ENCODE assay signal across 8 cellular contexts in the genomic region with DNA sequence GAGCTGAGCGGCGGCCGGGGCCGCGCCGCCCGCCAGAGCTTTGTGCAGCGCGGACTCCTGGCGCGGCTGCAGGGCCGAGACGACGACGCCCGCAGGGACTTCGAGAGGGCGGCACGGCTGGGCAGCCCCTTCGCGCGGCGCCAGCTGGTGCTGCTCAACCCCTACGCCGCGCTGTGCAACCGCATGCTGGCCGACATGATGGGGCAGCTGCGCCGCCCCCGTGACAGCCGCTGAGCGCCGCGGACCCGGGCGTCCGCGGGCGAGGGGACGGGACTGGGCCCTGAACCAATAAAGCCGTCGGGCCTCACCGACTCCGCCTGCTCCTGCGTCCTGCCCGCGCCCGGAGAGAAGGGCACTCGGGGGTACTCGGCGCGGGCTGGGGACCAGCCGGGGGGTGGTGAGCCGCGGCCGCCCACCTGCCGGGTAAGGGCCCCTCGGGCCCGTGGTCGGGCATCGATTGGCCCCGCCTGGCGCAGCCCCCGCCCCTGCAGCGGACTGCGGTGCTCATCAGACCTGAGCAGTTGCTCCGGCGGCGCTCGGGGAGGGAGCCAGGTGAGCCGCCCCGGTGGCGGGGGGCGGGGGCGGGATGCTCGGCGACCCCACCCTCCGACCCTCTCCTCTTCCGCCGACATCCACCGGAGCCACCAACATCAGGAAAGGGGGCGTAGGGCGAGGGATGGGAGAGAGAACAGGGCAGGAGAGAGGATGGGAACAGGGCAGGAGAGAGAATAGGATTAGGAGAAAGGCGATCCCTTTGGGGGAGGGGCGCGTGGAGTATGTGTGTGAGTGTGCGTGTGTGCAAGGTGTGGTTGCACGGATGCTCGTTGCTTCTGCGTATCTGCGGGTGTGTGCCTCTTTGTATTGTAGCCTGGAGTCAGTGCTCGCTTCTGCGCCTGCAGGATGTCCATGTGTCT. TPM values are rescaled to one million over a fixed set of nuclear protein-coding genes. Genes with fewer than 3 reads are reported as not detected.
DNase-seq lines count a peak whose midpoint lies in the region; ATAC-seq and TF ChIP-seq lines count a peak whose summit lies in the region.

A gene (plus strand): TSS at position 510 of the 914 bp plus-strand sequence. CDS start 610 bp downstream, outside the sequence.

- no peak within 1 kb of the TSS for H2BK12ac ChIP-seq in H9 (ENCODE audit: insufficient read length, low read depth, low read length)

- H2AFZ ChIP-seq in H9 (ENCODE audit: low read length), result no peak within 1 kb of the TSS

- peaks cover 0 to 7% (median 5%) of the 10 kb centered on the region in 3 experiments; a peak in 3 of 7 replicates for H3K36me3 Mint-ChIP-seq in H9 (ENCODE audit: insufficient read depth in 1 of 3, low read depth in 3 of 3)
- peaks cover 4% of the 10 kb centered on the region for H3K36me3 Mint-ChIP-seq in activated CD4-positive, alpha-beta T cell treated with anti-CD3 and anti-CD28 coated beads, Interleukin-2, amount 10 ng/mL, durations not matched to agents 7 days and 5 days (ENCODE audit: low read depth)

- H3K4me2 ChIP-seq in H9 (ENCODE audit: insufficient read depth, insufficient read length, low read length), result peak within 1 kb of the TSS; percentile 93

- peak within 1 kb of the TSS; percentile 60 for H3K9ac ChIP-seq in H9 (ENCODE audit: extremely low read depth, insufficient read length, low read length)

- H3K4me1 Mint-ChIP-seq in H9, result peaks cover 38% of the 10 kb centered on the region in 2 experiments
- H3K4me1 Mint-ChIP-seq in activated CD4-positive, alpha-beta T cell treated with anti-CD3 and anti-CD28 coated beads, Interleukin-2, amount 10 ng/mL, durations not matched to agents 7 days and 5 days, result peaks cover 31% of the 10 kb centered on the region

- H2BK5ac ChIP-seq in H9 (ENCODE audit: insufficient read length, low read length), result no peak within 1 kb of the TSS

- H3K27me3 ChIP-seq in H9 (ENCODE audit: insufficient read depth, low read length) (no peaks in the 10 kb centered on the region), dorsolateral prefrontal cortex (no peaks in the 10 kb centered on the region), right lobe of liver (no peaks in the 10 kb centered on the region)

- no peak for TF ChIP-seq CTCF in H9 (conservative IDR thresholded peaks at IDR 0.05)
- TF ChIP-seq CTCF in dorsolateral prefrontal cortex (IDR thresholded peaks at IDR 0.05 in 54 of 56, conservative IDR thresholded peaks at IDR 0.05 in 2 of 56; ENCODE audit: low read depth in 1 of 56, partially characterized antibody in 56 of 56), result peak in 13 of 56 donors; percentile 6 to 38 (median 15)
- TF ChIP-seq CTCF in right lobe of liver (IDR thresholded peaks at IDR 0.05), result no peak

- H3K18ac ChIP-seq in H9 (ENCODE audit: insufficient read length, low read depth, low read length), result no peak within 1 kb of the TSS

- TF ChIP-seq POLR2A in right lobe of liver (IDR thresholded peaks at IDR 0.05), result peak; percentile 49

- H3K4me3 ChIP-seq in dorsolateral prefrontal cortex (peak within 1 kb of the TSS; percentile 70 to 95 (median 87)), right lobe of liver (peak within 1 kb of the TSS; percentile 70 to 88 (median 79))

- no peak within 1 kb of the TSS for H2AK5ac ChIP-seq in H9 (ENCODE audit: insufficient read length, low read length)

- H4K20me1 ChIP-seq in H9 (ENCODE audit: control insufficient read depth, insufficient read depth, insufficient read length), result no peaks in the 10 kb centered on the region

- no peak within 1 kb of the TSS for H3K23ac ChIP-seq in H9 (ENCODE audit: insufficient read length, low read depth, low read length)

- H2BK120ac ChIP-seq in H9 (ENCODE audit: low read depth, low read length, poor library complexity, severe bottlenecking), result no peak within 1 kb of the TSS

- peaks cover 10% of the 10 kb centered on the region for H3K23me2 ChIP-seq in H9 (ENCODE audit: insufficient read length, low read depth, low read length, poor library complexity, severe bottlenecking)

- no peak within 1 kb of the TSS for H3T11ph ChIP-seq in H9 (ENCODE audit: low read length)

- H3K79me2 ChIP-seq in H9 (ENCODE audit: insufficient read depth, low read length), result no peaks in the 10 kb centered on the region

- H3K4me1 ChIP-seq in H9 (ENCODE audit: insufficient read depth, low read length) (no peaks in the 10 kb centered on the region; the same call in 1 of the 2 replicates), right lobe of liver (peaks cover 0 to 52% (median 25%) of the 10 kb centered on the region in 4 donors)

- H3K27ac ChIP-seq in H9 (ENCODE audit: insufficient read length, low read depth, low read length) (no peak within 1 kb of the TSS), dorsolateral prefrontal cortex (peak within 1 kb of the TSS; percentile 13 to 93 (median 84)), right lobe of liver (peak within 1 kb of the TSS; percentile 29 to 86 (median 57))

- H3K9me3 ChIP-seq in H9 (ENCODE audit: control insufficient read depth, low read depth, low read length), result no peaks in the 10 kb centered on the region
- H3K9me3 ChIP-seq in right lobe of liver, result no peaks in the 10 kb centered on the region

- peak; percentile 23 to 51 (median 50) for ATAC-seq in right lobe of liver

- no peak within 1 kb of the TSS for H3K56ac ChIP-seq in H9 (ENCODE audit: insufficient read length, low read depth, low read length)

- H3K4ac ChIP-seq in H9 (ENCODE audit: low read depth, low read length), result no peak within 1 kb of the TSS

- H3K27ac Mint-ChIP-seq in H9, result peak within 1 kb of the TSS in 2 of 3 experiments; percentile 38 to 39; a peak in 3 of 7 replicates
- peak within 1 kb of the TSS; percentile 78 for H3K27ac Mint-ChIP-seq in activated CD4-positive, alpha-beta T cell treated with anti-CD3 and anti-CD28 coated beads, Interleukin-2, amount 10 ng/mL, durations not matched to agents 7 days and 5 days

- no peaks in the 10 kb centered on the region for H3K79me1 ChIP-seq in H9 (ENCODE audit: insufficient read depth, low read depth, low read length, poor library complexity, severe bottlenecking)

- H3K36me3 ChIP-seq in right lobe of liver, result no peaks in the 10 kb centered on the region

- H4K5ac ChIP-seq in H9 (ENCODE audit: insufficient read length, low read depth, low read length), result no peak within 1 kb of the TSS

- POLR2A ChIA-PET in activated CD4-positive, alpha-beta T cell treated with anti-CD3 and anti-CD28 coated beads, Interleukin-2, amount 10 ng/mL, durations not matched to agents 7 days and 5 days (lab: Charles Lee), result no interaction called here

- no peaks in the 10 kb centered on the region for H3K9me3 Mint-ChIP-seq in H9
- no peaks in the 10 kb centered on the region for H3K9me3 Mint-ChIP-seq in activated CD4-positive, alpha-beta T cell treated with anti-CD3 and anti-CD28 coated beads, Interleukin-2, amount 10 ng/mL, durations not matched to agents 7 days and 5 days

- no peak within 1 kb of the TSS for H4K8ac ChIP-seq in H9 (replicated peaks; ENCODE audit: insufficient read length, low read depth, low read length)

- peak within 1 kb of the TSS; percentile 48 for H3K14ac ChIP-seq in H9 (ENCODE audit: insufficient read depth, low read length)

- no peak within 1 kb of the TSS for H4K91ac ChIP-seq in H9 (ENCODE audit: insufficient read length, low read depth, low read length)

- CTCF ChIA-PET in activated CD4-positive, alpha-beta T cell treated with anti-CD3 and anti-CD28 coated beads, Interleukin-2, amount 10 ng/mL, durations not matched to agents 7 days and 5 days (lab: Charles Lee), result interaction anchor here (0.5 to 0.7 kb wide), 2 partner anchors 18 to 19 kb away, joined by 3 to 5 read pairs; no protein-coding TSS in a partner anchor

- DNase-seq in ELF-1 (ENCODE audit: low read depth, low spot score) (peak; percentile 73), H9 (peak; percentile 83), NCI-H2171 (lab: John Stamatoyannopoulos, UW) (peak; percentile 47), dorsolateral prefrontal cortex (peak; percentile 58 to 85 (median 74)), right lobe of liver (peak; percentile 73 to 82 (median 77)), GOT3 (lab: John Stamatoyannopoulos, UW) (no peak)
- peak; percentile 73 for DNase-seq in activated CD4-positive, alpha-beta T cell treated with anti-CD3 and anti-CD28 coated beads, Interleukin-2, amount 10 ng/mL, durations not matched to agents 7 days and 5 days
- peak; percentile 82 for DNase-seq in stimulated activated CD4-positive, alpha-beta T cell treated with anti-CD3 and anti-CD28 coated beads, Interleukin-4, amount 100 ng/mL, for 1 hour

- no peak within 1 kb of the TSS for H2BK20ac ChIP-seq in H9 (ENCODE audit: low read depth, low read length, poor library complexity, severe bottlenecking)

- H3K27me3 Mint-ChIP-seq in H9 (ENCODE audit: low read depth), result peaks cover 5% of the 10 kb centered on the region; the same call in 1 of the 2 replicates
- H3K27me3 Mint-ChIP-seq in activated CD4-positive, alpha-beta T cell treated with anti-CD3 and anti-CD28 coated beads, Interleukin-2, amount 10 ng/mL, durations not matched to agents 7 days and 5 days, result no peaks in the 10 kb centered on the region

- WGBS in H9 (ENCODE audit: extremely low coverage, insufficient read length, low lambda C conversion rate), result no CpG with 5 or more reads among the region's 94 CpGs
- WGBS in right lobe of liver (ENCODE audit: insufficient coverage, low coverage, low lambda C conversion rate, missing lambda C conversion rate), result 6% methylated on average over 19 of the region's 94 CpGs

- intact Hi-C loops in dorsolateral prefrontal cortex (cut with DNase I) (loop anchor here in 1 of 2 donors (1.0 kb wide), 1 partner anchor 34 kb away; a partner anchor contains a TSS), right lobe of liver (cut with DNase I) (no loop called here)

- peak within 1 kb of the TSS; percentile 86 to 97 for H3K4me3 Mint-ChIP-seq in H9
- peak within 1 kb of the TSS; percentile 83 for H3K4me3 Mint-ChIP-seq in activated CD4-positive, alpha-beta T cell treated with anti-CD3 and anti-CD28 coated beads, Interleukin-2, amount 10 ng/mL, durations not matched to agents 7 days and 5 days

- H2BK15ac ChIP-seq in H9 (ENCODE audit: low read depth, low read length), result no peak within 1 kb of the TSS

RNA-seq across cellular contexts. Expression of the gene that starts here (rescaled TPM):
- total RNA-seq in H9 (2021) (24.5 and 26.2 TPM in 2 replicates), dorsolateral prefrontal cortex (100 to 1,000 TPM in 2 of 120 experiments, 10 to 100 TPM in 118; 38.0 to 110 (median 78.5) TPM), right lobe of liver (10 to 100 TPM in 5 of 6 experiments, 1 to 10 TPM in 1; 9.2 to 31.0 (median 23.5) TPM)
- total RNA-seq in activated CD4-positive, alpha-beta T cell treated with anti-CD3 and anti-CD28 coated beads, Interleukin-2, amount 10 ng/mL, durations not matched to agents 7 days and 5 days, result 1 to 10 TPM; 7.8 to 9.5 TPM
